ENCODE assay signal across 20 cellular contexts in genomic region chr17:48389903-48390302, GRCh38. TPM values are rescaled to one million over a fixed set of nuclear protein-coding genes. Genes with fewer than 3 reads are reported as not detected.
DNase-seq lines count a peak whose midpoint lies in the region; ATAC-seq and TF ChIP-seq lines count a peak whose summit lies in the region.
"Had no signal": no experiment of that assay in that cellular context is flagged by ENCODE, and none has a peak within 500 bp of the region (broad histone marks: within the 10 kb centered on the region; RNA-seq: fewer than 3 reads in every experiment).

No MANE protein-coding gene starts in this region.

- H3K4me3 Mint-ChIP-seq in natural killer cell: no peak overlapping the region
- no peak overlapping the region for H3K4me3 Mint-ChIP-seq in natural killer cell treated with Interleukin-12 subunit alpha and Interleukin-12 subunit beta and Interleukin-15 and Interleukin-18, amount 100 ng/mL, for 72 hours
- H3K4me3 Mint-ChIP-seq in T-helper 17 cell: no peak overlapping the region

- ATAC-seq in natural killer cell (no peak), T-helper 17 cell (no peak), GM18511 (IDR thresholded peaks at IDR 0.05; ENCODE audit: unreplicated experiment) (no peak), HG03095 (IDR thresholded peaks at IDR 0.05; ENCODE audit: unreplicated experiment) (no peak)
- no peak for ATAC-seq in natural killer cell treated with Interleukin-12 subunit alpha and Interleukin-12 subunit beta and Interleukin-15 and Interleukin-18, amount 100 ng/mL, for 72 hours
- ATAC-seq: A549, Panc1 had no signal

- H3K9me3 ChIP-seq in T-helper 17 cell (ENCODE audit: control insufficient read depth, low read length, poor library complexity, severe bottlenecking): no peaks in the 10 kb centered on the region
- H3K9me3 ChIP-seq: A549 had no signal

- DNase-seq in natural killer cell (no peak), T-helper 17 cell (no peak), fibroblast of mammary gland (ENCODE audit: low read depth) (peak; percentile 10), SKM-1 treated with dmso at 0.1 percent for 144 hours (lab: John Stamatoyannopoulos, UW; ENCODE audit: unreplicated experiment) (no peak)
- DNase-seq in natural killer cell treated with Interleukin-12 subunit alpha and Interleukin-12 subunit beta and Interleukin-15 and Interleukin-18, amount 100 ng/mL, for 72 hours (ENCODE audit: low spot score): no peak
- DNase-seq: AML-193, Calu3, DMS153, DND-41, KBM-7, NCI-H2029, NCI-H526 treated with DMSO at 0.1 percent for 48 hours, SHP77 had no signal

- H3K9me3 Mint-ChIP-seq in natural killer cell: no peaks in the 10 kb centered on the region
- H3K9me3 Mint-ChIP-seq in natural killer cell treated with Interleukin-12 subunit alpha and Interleukin-12 subunit beta and Interleukin-15 and Interleukin-18, amount 100 ng/mL, for 72 hours: no peaks in the 10 kb centered on the region

- H3K27me3 Mint-ChIP-seq in natural killer cell (ENCODE audit: low read depth in 2 of 2) (no peaks in the 10 kb centered on the region), T-helper 17 cell (no peaks in the 10 kb centered on the region)
- no peaks in the 10 kb centered on the region for H3K27me3 Mint-ChIP-seq in natural killer cell treated with Interleukin-12 subunit alpha and Interleukin-12 subunit beta and Interleukin-15 and Interleukin-18, amount 100 ng/mL, for 72 hours

- H3K36me3 Mint-ChIP-seq in natural killer cell: peaks cover 11% of the 10 kb centered on the region
- H3K36me3 Mint-ChIP-seq in natural killer cell treated with Interleukin-12 subunit alpha and Interleukin-12 subunit beta and Interleukin-15 and Interleukin-18, amount 100 ng/mL, for 72 hours: peaks cover 11% of the 10 kb centered on the region
- peaks cover 5% of the 10 kb centered on the region for H3K36me3 Mint-ChIP-seq in T-helper 17 cell (ENCODE audit: low read depth)

- peaks cover 51 to 66% of the 10 kb centered on the region in 2 donors for H3K4me1 Mint-ChIP-seq in natural killer cell
- H3K4me1 Mint-ChIP-seq in natural killer cell treated with Interleukin-12 subunit alpha and Interleukin-12 subunit beta and Interleukin-15 and Interleukin-18, amount 100 ng/mL, for 72 hours (ENCODE audit: low read depth in 2 of 2): peaks cover 30 to 46% of the 10 kb centered on the region in 2 donors
- H3K4me1 Mint-ChIP-seq in T-helper 17 cell: peaks cover 23% of the 10 kb centered on the region

- H3K27ac Mint-ChIP-seq in natural killer cell (peak overlapping the region; percentile 62 to 76), T-helper 17 cell (peak overlapping the region; percentile 29)
- H3K27ac Mint-ChIP-seq in natural killer cell treated with Interleukin-12 subunit alpha and Interleukin-12 subunit beta and Interleukin-15 and Interleukin-18, amount 100 ng/mL, for 72 hours: peak overlapping the region in 1 of 2 donors; percentile 26

- no peak overlapping the region for H3K4me3 ChIP-seq in fibroblast of mammary gland (ENCODE audit: control insufficient read depth, low read depth, low read length)
- H3K4me3 ChIP-seq: A549; BLaER1 treated with 17β-estradiol and CSF1 and Interleukin-3, amounts not matched to agents 10 nM and 100 nM had no signal

- TF ChIP-seq CTCF in natural killer cell (IDR thresholded peaks at IDR 0.05) (no peak), fibroblast of mammary gland (conservative IDR thresholded peaks at IDR 0.05; ENCODE audit: control insufficient read depth, insufficient read depth, low read depth, low read length) (no peak)

- intact Hi-C loops in natural killer cell (cut with micrococcal nuclease): no loop called here

RNA-seq across cellular contexts. Expression of gene SKAP1, which starts 40.1 kb away (rescaled TPM):
- total RNA-seq in natural killer cell (100 to 1,000 TPM; 168 to 227 (median 190) TPM), T-helper 17 cell (100 to 1,000 TPM; 136 to 138 TPM)
- total RNA-seq in natural killer cell treated with Interleukin-12 subunit alpha and Interleukin-12 subunit beta and Interleukin-15 and Interleukin-18, amount 100 ng/mL, for 72 hours: 10 to 100 TPM; 40.9 to 44.9 TPM
- total RNA-seq: MCF 10A, SK-MEL-5 had no signal
